ENCODE assay signal across 19 cellular contexts in the genomic region with DNA sequence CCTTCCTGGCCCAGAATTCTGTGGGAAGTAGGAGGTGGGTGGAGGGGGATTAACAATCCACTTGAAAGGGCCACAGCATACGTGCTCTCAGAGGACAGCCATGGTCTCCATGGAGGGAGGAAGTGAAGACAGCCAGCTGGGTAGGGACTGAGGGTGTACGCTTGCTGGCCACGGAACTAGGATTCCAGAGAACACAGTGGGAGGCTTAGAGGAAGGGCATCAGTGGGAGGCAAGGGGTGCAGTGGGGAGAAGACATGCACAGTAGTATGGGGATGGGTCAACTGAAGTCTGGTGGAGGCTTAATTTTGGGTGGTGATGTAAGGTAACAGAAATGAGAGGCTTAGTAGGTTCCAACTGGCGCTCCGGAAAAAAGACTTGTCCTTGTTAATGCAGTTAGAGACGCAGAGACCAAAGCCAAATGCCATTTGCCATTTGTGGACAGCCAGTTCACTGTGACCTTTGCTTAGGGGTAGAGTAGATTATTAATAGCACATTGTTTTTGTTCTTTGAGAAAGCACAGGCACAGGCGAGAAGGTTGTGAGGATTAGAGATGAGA.
DNase-seq lines count a peak whose midpoint lies in the region; ATAC-seq and TF ChIP-seq lines count a peak whose summit lies in the region.
"Had no signal": no experiment of that assay in that cellular context is flagged by ENCODE, and none has a peak within 500 bp of the region (broad histone marks: within the 10 kb centered on the region; RNA-seq: fewer than 3 reads in every experiment).

No MANE protein-coding gene starts in this region.

- no peaks in the 10 kb centered on the region for H3K36me3 ChIP-seq in ascending aorta
- H3K36me3 ChIP-seq in stomach = no peaks in the 10 kb centered on the region
- H3K36me3 ChIP-seq: Peyer's patch, prostate gland, vagina had no signal

- peaks cover 0 to 4% of the 10 kb centered on the region in 2 donors for H3K9me3 ChIP-seq in ascending aorta
- H3K9me3 ChIP-seq in stomach = no peaks in the 10 kb centered on the region
- H3K9me3 ChIP-seq: Peyer's patch, prostate gland, vagina had no signal

- H3K27me3 ChIP-seq in ascending aorta (no peaks in the 10 kb centered on the region), stomach (no peaks in the 10 kb centered on the region)
- H3K27me3 ChIP-seq: Peyer's patch, vagina had no signal

- no peak for TF ChIP-seq POLR2A in stomach (IDR thresholded peaks at IDR 0.05)

- peak overlapping the region; percentile 83 to 88 for H3K27ac ChIP-seq in ascending aorta
- H3K27ac ChIP-seq in stomach = peak overlapping the region in 4 of 5 donors; percentile 1 to 62 (median 38)
- H3K27ac ChIP-seq: prostate gland, vagina had no signal

- H3K4me1 ChIP-seq in ascending aorta = peaks cover 10 to 13% of the 10 kb centered on the region in 2 donors
- H3K4me1 ChIP-seq in stomach = peaks cover 9 to 27% (median 20%) of the 10 kb centered on the region in 4 donors
- H3K4me1 ChIP-seq: Peyer's patch, prostate gland, vagina had no signal

- TF ChIP-seq CTCF in ascending aorta (IDR thresholded peaks at IDR 0.05) = no peak
- TF ChIP-seq CTCF in stomach (IDR thresholded peaks at IDR 0.05) = no peak

- peak; percentile 91 for ATAC-seq in Right ventricle myocardium superior (ENCODE audit: poor library complexity)
- no peak for ATAC-seq in HG03460 (IDR thresholded peaks at IDR 0.05; ENCODE audit: unreplicated experiment)
- ATAC-seq: activated CD8-positive, alpha-beta memory T cell treated with anti-CD3 and anti-CD28 coated beads, Interleukin-2, amount 10 ng/mL, durations not matched to agents 7 days and 5 days had no signal

- DNase-seq in ascending aorta (ENCODE audit: low spot score in 2 of 2) = peak in 1 of 2 donors; percentile 74
- peak; percentile 50 for DNase-seq in Right ventricle myocardium superior
- peak; percentile 12 for DNase-seq in mucosa of gallbladder (ENCODE audit: low spot score)
- no peak for DNase-seq in stomach
- no peak for DNase-seq in activated CD4-positive, alpha-beta T cell treated with anti-CD3 and anti-CD28 coated beads for 4 hours
- DNase-seq in HK-2 (ENCODE audit: unreplicated experiment) = no peak
- no peak for DNase-seq in NCI-H2227 (lab: John Stamatoyannopoulos, UW; ENCODE audit: unreplicated experiment)
- DNase-seq: activated CD4-positive, alpha-beta T cell treated with anti-CD3 and anti-CD28 coated beads, Interleukin-2, amount 10 ng/mL, durations not matched to agents 24 days and 14 days; activated CD8-positive, alpha-beta memory T cell treated with anti-CD3 and anti-CD28 coated beads, Interleukin-2, amount 10 ng/mL, durations not matched to agents 7 days and 5 days; DMS 273 treated with DMSO at 0.1 percent for 48 hours; effector CD8-positive, alpha-beta T cell; GOT3; NCI-H1417 treated with DMSO at 0.1 percent for 48 hours; NCI-H510A treated with DMSO at 0.1 percent for 48 hours; Peyer's patch; substantia nigra had no signal

- TF ChIP-seq EP300 in stomach (IDR thresholded peaks at IDR 0.05) = no peak

- 36 to 58% (median 47%) methylated on average over 7 of the region's 7 CpGs for WGBS in stomach, 5 donors

- intact Hi-C loops in ascending aorta (cut with DNase I) = no loop called here
- intact Hi-C loops in Right ventricle myocardium superior (cut with DNase I) = loop anchor here (10.0 kb wide), 1 partner anchor 61 kb away; no protein-coding TSS in a partner anchor
- intact Hi-C loops in stomach (cut with DNase I; ENCODE audit: low total_unique reads) = no loop called here

- H3K4me3 ChIP-seq in ascending aorta (no peak overlapping the region), stomach (no peak overlapping the region)
- H3K4me3 ChIP-seq: Peyer's patch, prostate gland, vagina had no signal

Comparison
In these comparisons a context has a peak if more than half of its experiments do, and no peak if none do; other contexts are left out.
1. DNase-seq: peak in Right ventricle myocardium superior (single experiment) and mucosa of gallbladder (single experiment); none in stomach (single experiment), activated CD4-positive, alpha-beta T cell treated with anti-CD3 and anti-CD28 coated beads for 4 hours (0 of 2), HK-2 (single experiment) and NCI-H2227 (single experiment).